In the genomic region with DNA sequence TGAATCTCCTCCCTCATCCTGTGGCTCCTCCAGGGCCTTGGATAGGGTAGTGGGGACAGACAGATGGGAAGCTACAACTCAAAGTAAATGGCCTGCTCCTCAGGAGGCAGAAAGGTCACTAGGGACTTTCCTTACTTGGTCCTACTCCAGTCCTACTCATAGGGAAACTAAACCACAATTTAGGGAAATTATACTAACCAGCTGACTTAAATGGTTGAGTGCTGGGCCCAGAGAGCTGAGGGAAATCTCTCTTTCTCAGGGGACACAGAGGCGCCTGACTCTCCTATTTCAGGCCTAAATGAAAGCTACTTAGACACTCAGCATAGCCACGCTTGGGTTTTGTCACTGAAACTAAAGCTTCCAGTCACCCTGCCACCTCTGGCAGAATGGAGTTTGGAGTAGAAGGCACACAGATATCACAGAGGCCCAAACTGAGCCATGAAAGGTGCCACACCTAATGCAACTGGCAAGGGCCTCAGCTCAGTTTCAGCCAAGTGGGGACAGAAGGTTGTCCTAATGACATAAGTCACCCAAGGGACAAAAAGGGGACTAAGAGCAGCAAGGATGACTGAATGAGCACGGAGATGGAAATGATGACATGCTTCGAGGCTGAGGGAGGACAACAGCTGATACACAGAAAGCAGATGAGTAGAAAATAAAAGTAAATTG, we compare ENCODE assay signal across 17 cellular contexts. TPM values are rescaled to one million over a fixed set of nuclear protein-coding genes. Genes with fewer than 3 reads are reported as not detected.
A peak's percentile ranks its signal among the peaks of the same experiment; 100 is the strongest.
DNase-seq lines count a peak whose midpoint lies in the region; ATAC-seq and FAIRE-seq lines count a peak whose summit lies in the region.
"Had no signal": no experiment of that assay in that cellular context is flagged by ENCODE, and none has a peak within 500 bp of the region (broad histone marks: within the 10 kb centered on the region; RNA-seq: fewer than 3 reads in every experiment).

No MANE protein-coding gene starts in this region.

- H3K4me3 ChIP-seq in endocrine pancreas (ENCODE audit: control insufficient read depth, insufficient read depth, low read length) (peak overlapping the region; percentile 43), H7 (ENCODE audit: insufficient read depth, low read depth, low read length) (no peak overlapping the region)
- H3K4me3 ChIP-seq in effector memory CD4-positive, alpha-beta T cell (ENCODE audit: insufficient read depth, low read depth, low read length, poor library complexity, severe bottlenecking): no peak overlapping the region

- H3K27ac ChIP-seq in effector memory CD4-positive, alpha-beta T cell (ENCODE audit: insufficient read depth, low read length, poor library complexity, severe bottlenecking): no peak overlapping the region

- ATAC-seq in GM18907 (IDR thresholded peaks at IDR 0.05; ENCODE audit: unreplicated experiment) (peak; percentile 87), GM21825 (IDR thresholded peaks at IDR 0.05; ENCODE audit: unreplicated experiment) (peak; percentile 83), HG03354 (IDR thresholded peaks at IDR 0.05; ENCODE audit: poor library complexity, severe bottlenecking, unreplicated experiment) (peak; percentile 78)

- no peaks in the 10 kb centered on the region for H3K36me3 ChIP-seq in endocrine pancreas (ENCODE audit: control insufficient read depth, insufficient read depth, low read length)
- no peaks in the 10 kb centered on the region for H3K36me3 ChIP-seq in H7 (replicated peaks; ENCODE audit: control insufficient read depth, insufficient read depth, low read length)
- no peaks in the 10 kb centered on the region for H3K36me3 ChIP-seq in effector memory CD4-positive, alpha-beta T cell (ENCODE audit: control insufficient read depth, insufficient read depth, low read length)

- H3K27me3 ChIP-seq in endocrine pancreas (ENCODE audit: control insufficient read depth, insufficient read depth, low read length) (no peaks in the 10 kb centered on the region), H7 (ENCODE audit: control insufficient read depth, insufficient read depth, low read length) (no peaks in the 10 kb centered on the region)
- H3K27me3 ChIP-seq in effector memory CD4-positive, alpha-beta T cell (replicated peaks; ENCODE audit: control insufficient read depth, insufficient read depth, low read length, poor library complexity, severe bottlenecking): no peaks in the 10 kb centered on the region

- DNase-seq in H7 (no peak), urothelium cell line (ENCODE audit: low spot score) (no peak), NOMO-1 (lab: John Stamatoyannopoulos, UW; ENCODE audit: unreplicated experiment in 2 of 2) (no peak)
- DNase-seq in effector memory CD4-positive, alpha-beta T cell: no peak
- DNase-seq: activated CD4-positive, alpha-beta T cell treated with anti-CD3 and anti-CD28 coated beads for 48 hours; activated naive CD8-positive, alpha-beta T cell treated with anti-CD3 and anti-CD28 coated beads for 36 hours; CD8-positive, alpha-beta memory T cell; cortex of kidney; posterior cingulate gyrus; Right ventricle myocardium superior; stimulated activated CD4-positive, alpha-beta T cell treated with anti-CD3 and anti-CD28 coated beads, Interleukin-4, amount 100 ng/mL, for 4 hours had no signal

- H3K9me3 ChIP-seq in endocrine pancreas (ENCODE audit: control insufficient read depth, low read length): no peaks in the 10 kb centered on the region
- H3K9me3 ChIP-seq in effector memory CD4-positive, alpha-beta T cell (ENCODE audit: control insufficient read depth, low read length): no peaks in the 10 kb centered on the region

- no peak overlapping the region for H3K9ac ChIP-seq in endocrine pancreas (ENCODE audit: control insufficient read depth, insufficient read depth, low read length)

- H3K4me1 ChIP-seq in endocrine pancreas (ENCODE audit: control insufficient read depth, insufficient read depth, low read length): peaks cover 56% of the 10 kb centered on the region
- H3K4me1 ChIP-seq in effector memory CD4-positive, alpha-beta T cell (ENCODE audit: control insufficient read depth, insufficient read depth, low read length, poor library complexity, severe bottlenecking): no peaks in the 10 kb centered on the region

- FAIRE-seq in urothelium cell line (lab: Jason Lieb, UNC): no peak

RNA-seq across cellular contexts. Expression of a gene that starts 24.0 kb away (rescaled TPM):
- 0.14 and 0.15 TPM in 2 replicates for total RNA-seq in H7 (2014; rRNA removed; shearing (Covaris generic))
- total RNA-seq: CD8-positive, alpha-beta memory T cell; HT1080; lung microvascular endothelial cell; Right ventricle myocardium superior had no signal

RNA-seq across cellular contexts. Expression of a gene that starts 47.5 kb away (rescaled TPM):
- 0.04 TPM in 1 of 2 replicates, not detected in the other for total RNA-seq in H7 (2014; rRNA removed; shearing (Covaris generic))
- total RNA-seq: CD8-positive, alpha-beta memory T cell; HT1080; lung microvascular endothelial cell; Right ventricle myocardium superior had no signal
